ENCODE assay signal across 8 cellular contexts in genomic region chr20:49676581-49677291, GRCh38. TPM values are rescaled to one million over a fixed set of nuclear protein-coding genes. Genes with fewer than 3 reads are reported as not detected.
DNase-seq lines count a peak whose midpoint lies in the region; ATAC-seq and TF ChIP-seq lines count a peak whose summit lies in the region.

No MANE protein-coding gene starts in this region.

- H3K4me3 ChIP-seq in Panc1 (ENCODE audit: low read depth in 2 of 2, low read length in 2 of 2) (no peak overlapping the region), astrocyte of the spinal cord (ENCODE audit: low read depth, low read length) (no peak overlapping the region), mesendoderm (ENCODE audit: low read length) (no peak overlapping the region), prostate gland (no peak overlapping the region)

- peak overlapping the region; percentile 28 for H3K56ac ChIP-seq in mesendoderm (ENCODE audit: low read length)

- no peaks in the 10 kb centered on the region for H3K27me3 Mint-ChIP-seq in activated CD4-positive, alpha-beta T cell treated with anti-CD3 and anti-CD28 coated beads for 36 hours

- TF ChIP-seq CTCF in Panc1 (IDR thresholded peaks at IDR 0.05) (no peak), astrocyte of the spinal cord (IDR thresholded peaks at IDR 0.05; ENCODE audit: low read depth, low read length) (no peak), prostate gland (IDR thresholded peaks at IDR 0.05) (no peak)

- TF ChIP-seq POLR2A in prostate gland (IDR thresholded peaks at IDR 0.05) = no peak

- intact Hi-C loops in activated CD4-positive, alpha-beta T cell treated with anti-CD3 and anti-CD28 coated beads for 36 hours (cut with DNase I, micrococcal nuclease) = loop anchor here in 1 of 2 experiments (2.0 kb wide), 1 partner anchor 136 kb away; the partner anchor contains the start of gene SLC9A8
- intact Hi-C loops in Panc1 (cut with micrococcal nuclease; ENCODE audit: unreplicated experiment) (no loop called here), prostate gland (cut with DNase I) (no loop called here)

- H2BK15ac ChIP-seq in mesendoderm (replicated peaks; ENCODE audit: low read depth) = no peak overlapping the region

- no peak overlapping the region for H2BK120ac ChIP-seq in mesendoderm (ENCODE audit: low read depth, low read length)

- H3K79me1 ChIP-seq in mesendoderm (ENCODE audit: low read length) = peaks cover 17% of the 10 kb centered on the region

- in situ Hi-C loops in Panc1 (cut with HindIII; ENCODE audit: low pct_unique_long_range_greater_than_20kb, low sequenced_read_pairs) = no loop called here
- in situ Hi-C loops in astrocyte of the spinal cord (cut with HindIII; ENCODE audit: low sequenced_read_pairs) = no loop called here

- H3K27ac ChIP-seq in Panc1 (ENCODE audit: low read length) (peak overlapping the region; percentile 91), mesendoderm (ENCODE audit: low read depth, low read length) (no peak overlapping the region), prostate gland (no peak overlapping the region)

- no peak overlapping the region for H3K4ac ChIP-seq in mesendoderm (ENCODE audit: low read depth, low read length)

- no peaks in the 10 kb centered on the region for H3K9me3 Mint-ChIP-seq in activated CD4-positive, alpha-beta T cell treated with anti-CD3 and anti-CD28 coated beads for 36 hours (ENCODE audit: low read depth)

- H4K5ac ChIP-seq in mesendoderm (ENCODE audit: low read length) = no peak overlapping the region

- H3K4me1 Mint-ChIP-seq in activated CD4-positive, alpha-beta T cell treated with anti-CD3 and anti-CD28 coated beads for 36 hours = peaks cover 59% of the 10 kb centered on the region

- H3K18ac ChIP-seq in mesendoderm (ENCODE audit: low read length) = peak overlapping the region; percentile 3

- peaks cover 76% of the 10 kb centered on the region for H3K79me2 ChIP-seq in mesendoderm (ENCODE audit: control insufficient read depth, insufficient read depth, low read length)

- no peak overlapping the region for H3K9ac ChIP-seq in mesendoderm (ENCODE audit: low read length)

- POLR2A ChIA-PET in activated CD4-positive, alpha-beta T cell treated with anti-CD3 and anti-CD28 coated beads for 36 hours (lab: Charles Lee) = no interaction called here
- POLR2A ChIA-PET in Panc1 (lab: Charles Lee) = interaction anchor here (0.6 kb wide), 1 partner anchor 159 kb away, joined by 10 read pairs; no protein-coding TSS in a partner anchor

- no peak overlapping the region for H2AK5ac ChIP-seq in mesendoderm (ENCODE audit: low read length)

- no TSS peak for BruUV-seq in Panc1 (replicated peaks; lab: Mats Ljungman, UMichigan)

- no peak overlapping the region for H3K4me2 ChIP-seq in mesendoderm (ENCODE audit: low read length)

- no peak overlapping the region for H3K4me3 Mint-ChIP-seq in activated CD4-positive, alpha-beta T cell treated with anti-CD3 and anti-CD28 coated beads for 36 hours

- no peak overlapping the region for H3K23ac ChIP-seq in mesendoderm (ENCODE audit: low read length)

- H2BK5ac ChIP-seq in mesendoderm (ENCODE audit: low read length) = no peak overlapping the region

- H3K9me3 ChIP-seq in Panc1 (ENCODE audit: control insufficient read depth, insufficient read depth, low read depth, low read length) = no peaks in the 10 kb centered on the region
- H3K9me3 ChIP-seq in prostate gland = no peaks in the 10 kb centered on the region

- WGBS in mesendoderm (ENCODE audit: extremely low coverage, insufficient coverage, low lambda C conversion rate) = no CpG with 5 or more reads among the region's 6 CpGs
- 79% methylated on average over 6 of the region's 6 CpGs for WGBS in prostate gland

- H3K27me3 ChIP-seq in Panc1 (ENCODE audit: control insufficient read depth, insufficient read depth, low read length) (no peaks in the 10 kb centered on the region), mesendoderm (ENCODE audit: insufficient read depth, low read length, poor library complexity) (no peaks in the 10 kb centered on the region), prostate gland (replicated peaks; ENCODE audit: insufficient read depth) (no peaks in the 10 kb centered on the region)

- CTCF ChIA-PET in activated CD4-positive, alpha-beta T cell treated with anti-CD3 and anti-CD28 coated beads for 36 hours (lab: Charles Lee) = interaction anchor here (1.0 to 1.1 kb wide), 2 partner anchors 9 to 39 kb away, joined by 3 to 4 read pairs; no protein-coding TSS in a partner anchor
- CTCF ChIA-PET in Panc1 (lab: Charles Lee) = no interaction called here

- peaks cover 4% of the 10 kb centered on the region for H3K36me3 Mint-ChIP-seq in activated CD4-positive, alpha-beta T cell treated with anti-CD3 and anti-CD28 coated beads for 36 hours (ENCODE audit: low read depth)

- H4K8ac ChIP-seq in mesendoderm (ENCODE audit: low read depth, low read length) = no peak overlapping the region

- peaks cover 70% of the 10 kb centered on the region for H3K4me1 ChIP-seq in Panc1 (ENCODE audit: control insufficient read depth, insufficient read depth, low read length)
- H3K4me1 ChIP-seq in mesendoderm (ENCODE audit: control insufficient read depth, low read depth, low read length) = peaks cover 30% of the 10 kb centered on the region
- no peaks in the 10 kb centered on the region for H3K4me1 ChIP-seq in prostate gland (replicated peaks)

- peak; percentile 51 for DNase-seq in activated CD4-positive, alpha-beta T cell treated with anti-CD3 and anti-CD28 coated beads for 36 hours
- DNase-seq in activated CD4-positive, alpha-beta T cell treated with anti-CD3 and anti-CD28 coated beads for 1 hour = no peak
- DNase-seq in Panc1 (ENCODE audit: low read depth, low spot score) (no peak), astrocyte of the spinal cord (ENCODE audit: low read depth, low spot score) (peak; percentile 67), mesendoderm (no peak), prostate gland (ENCODE audit: low spot score) (no peak)

- ATAC-seq in activated CD4-positive, alpha-beta T cell treated with anti-CD3 and anti-CD28 coated beads for 36 hours = peak; percentile 66
- ATAC-seq in HG02884 (IDR thresholded peaks at IDR 0.05; ENCODE audit: unreplicated experiment) = peak; percentile 48
- peak; percentile 52 for ATAC-seq in Panc1
- ATAC-seq in GM21526 (IDR thresholded peaks at IDR 0.05; ENCODE audit: low FRiP score, unreplicated experiment) = no peak

- H3K36me3 ChIP-seq in Panc1 (ENCODE audit: control insufficient read depth, insufficient read depth, low read length) (no peaks in the 10 kb centered on the region), mesendoderm (ENCODE audit: control insufficient read depth, insufficient read depth, low read length) (no peaks in the 10 kb centered on the region), prostate gland (no peaks in the 10 kb centered on the region)

- peak overlapping the region; percentile 27 for H3K27ac Mint-ChIP-seq in activated CD4-positive, alpha-beta T cell treated with anti-CD3 and anti-CD28 coated beads for 36 hours

RNA-seq across cellular contexts. Expression of gene B4GALT5, which starts 36.9 kb away (rescaled TPM):
- total RNA-seq in activated CD4-positive, alpha-beta T cell treated with anti-CD3 and anti-CD28 coated beads for 36 hours = 10 to 100 TPM; 18.6 to 19.6 TPM
- total RNA-seq in Panc1 (2021; ENCODE audit: unreplicated experiment) = 40.0 TPM
- polyA plus RNA-seq in Panc1 (2012; ENCODE audit: insufficient read length) = 29.8 TPM
- 59.6 TPM for polyA plus RNA-seq in mesendoderm (2013, experiment 1 of 2)
- 60.6 TPM for polyA plus RNA-seq in mesendoderm (2013, experiment 2 of 2)
- 10 to 100 TPM; 17.8 to 53.7 TPM for total RNA-seq in prostate gland

Comparison
In these comparisons a context has a peak if more than half of its experiments do, and no peak if none do; other contexts are left out.
1. DNase-seq: peak in activated CD4-positive, alpha-beta T cell treated with anti-CD3 and anti-CD28 coated beads for 36 hours (single experiment) and astrocyte of the spinal cord (single experiment); none in activated CD4-positive, alpha-beta T cell treated with anti-CD3 and anti-CD28 coated beads for 1 hour (single experiment), Panc1 (single experiment), mesendoderm (single experiment) and prostate gland (single experiment).